ENCODE assay signal across 35 cellular contexts in the genomic region with DNA sequence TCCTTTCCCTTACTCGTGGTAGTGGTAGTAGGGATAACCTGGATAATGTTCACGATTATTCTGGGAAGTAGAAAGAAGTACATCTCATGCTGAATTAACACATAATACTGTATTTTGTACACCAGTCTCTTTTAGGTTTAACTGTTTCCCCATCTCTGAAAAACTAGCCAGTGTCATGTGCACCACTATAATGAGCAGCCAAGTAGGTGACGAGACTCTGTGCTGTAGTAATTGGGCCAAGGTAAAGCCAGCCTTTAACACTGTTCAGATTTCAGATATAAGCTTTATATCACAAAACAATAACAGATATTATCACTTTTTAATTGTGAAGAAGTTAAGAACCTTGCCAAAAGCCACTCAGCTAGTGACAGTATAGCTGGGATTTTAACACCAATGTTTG.
"Had no signal": no experiment of that assay in that cellular context is flagged by ENCODE, and none has a peak within 500 bp of the region (broad histone marks: within the 10 kb centered on the region; RNA-seq: fewer than 3 reads in every experiment).

No MANE protein-coding gene starts in this region.

- H3K27ac ChIP-seq: KMS-11 had no signal

- DNase-seq: Karpas-422, Kasumi-1, KBM-7, KG1, MG63, MM.1S, MV-4-11, NCI-H1048, NCI-H1092, NCI-H1092 treated with DMSO at 0.1 percent for 48 hours, NCI-H1105, NCI-H1105 treated with DMSO at 0.1 percent for 48 hours, NCI-H1417, NCI-H1417 treated with DMSO at 0.1 percent for 48 hours, NCI-H1436, NCI-H1436 treated with DMSO at 0.1 percent for 48 hours, NCI-H146, NCI-H1694, NCI-H1694 treated with DMSO at 0.1 percent for 48 hours, NCI-H187, NCI-H187 treated with DMSO at 0.1 percent for 48 hours, NCI-H1930, NCI-H2029, NCI-H2029 treated with DMSO at 0.1 percent for 48 hours, NCI-H2081, NCI-H2081 treated with DMSO at 0.1 percent for 48 hours, NCI-H2107, NCI-H2171, NCI-H2171 treated with DMSO at 0.1 percent for 48 hours, NCI-H2227 treated with DMSO at 0.1 percent for 48 hours, NCI-H226, NCI-H345, NCI-H446, NCI-H446 treated with DMSO at 0.1 percent for 48 hours had no signal

- H3K9ac ChIP-seq: KMS-11 had no signal

- H3K27me3 ChIP-seq: MG63 had no signal

- H3K9me3 ChIP-seq: MG63 had no signal

- H3K4me2 ChIP-seq: KMS-11 had no signal

- H3K36me3 ChIP-seq: MG63 had no signal

- H3K4me3 ChIP-seq: MG63 had no signal
